Comparison of ENCODE assay signal across 13 cellular contexts in the genomic region with DNA sequence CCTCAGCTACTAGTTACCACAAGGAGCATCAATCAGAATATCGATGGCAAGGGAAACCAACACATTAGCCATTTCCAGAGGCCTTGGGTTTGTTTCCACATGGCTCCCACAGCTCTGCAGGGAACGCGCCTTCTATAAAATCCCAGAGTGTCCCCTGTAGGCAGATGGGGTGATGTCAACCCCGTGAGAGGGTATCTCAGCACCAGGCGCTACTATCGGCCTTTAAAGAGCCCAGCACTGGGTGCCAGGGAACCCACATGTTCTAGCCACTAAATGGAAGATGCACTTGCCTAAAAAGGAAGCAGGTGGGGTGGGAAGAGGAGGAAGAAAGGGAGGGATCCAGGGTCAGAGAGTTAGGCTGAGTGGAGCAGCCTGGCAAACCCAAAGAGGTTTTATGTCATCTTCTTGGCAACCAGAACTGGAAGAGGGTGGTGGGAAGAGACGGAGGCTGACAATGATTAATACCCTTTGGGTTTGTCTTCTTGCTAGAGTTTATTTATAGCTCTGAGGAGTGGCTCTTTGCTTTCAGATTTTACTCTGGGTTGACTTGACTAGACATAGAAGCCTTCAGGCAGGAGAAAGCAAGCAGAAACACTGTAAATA. TPM values are rescaled to one million over a fixed set of nuclear protein-coding genes. Genes with fewer than 3 reads are reported as not detected.
DNase-seq lines count a peak whose midpoint lies in the region; ATAC-seq and TF ChIP-seq lines count a peak whose summit lies in the region.
"Had no signal": no experiment of that assay in that cellular context is flagged by ENCODE, and none has a peak within 500 bp of the region (broad histone marks: within the 10 kb centered on the region; RNA-seq: fewer than 3 reads in every experiment).

No MANE protein-coding gene starts in this region.

- H3K9me3 ChIP-seq in mammary epithelial cell (replicated peaks; ENCODE audit: insufficient read depth, low read length), result no peaks in the 10 kb centered on the region
- H3K9me3 ChIP-seq in mucosa of descending colon, result no peaks in the 10 kb centered on the region
- no peaks in the 10 kb centered on the region for H3K9me3 ChIP-seq in thyroid gland
- H3K9me3 ChIP-seq: tibial nerve had no signal

- H3K4me1 Mint-ChIP-seq in HFFc6 (ENCODE audit: low read depth) (peaks cover 87% of the 10 kb centered on the region), T-cell (peaks cover 59 to 74% (median 61%) of the 10 kb centered on the region in 3 donors)

- H4K20me1 ChIP-seq in mammary epithelial cell (ENCODE audit: insufficient read depth, low read length), result no peaks in the 10 kb centered on the region

- no peak overlapping the region for H3K9ac ChIP-seq in mammary epithelial cell (ENCODE audit: insufficient read depth, low read length)

- in situ Hi-C loops in mammary epithelial cell (cut with MboI; ENCODE audit: low sequenced_read_pairs in 2 of 2), result no loop called here

- H3K27ac ChIP-seq in mammary epithelial cell (ENCODE audit: insufficient read depth, low read depth, low read length), result peak overlapping the region; percentile 53
- no peak overlapping the region for H3K27ac ChIP-seq in thyroid gland
- H3K27ac ChIP-seq: PC-9, tibial nerve had no signal

- peaks cover 2% of the 10 kb centered on the region; the same call in 1 of the 2 replicates for H3K27me3 Mint-ChIP-seq in HFFc6 (ENCODE audit: insufficient read depth)
- no peaks in the 10 kb centered on the region for H3K27me3 Mint-ChIP-seq in T-cell
- H3K27me3 Mint-ChIP-seq: activated T-cell treated with anti-CD3 and anti-CD28 coated beads, Interleukin-2, amount 50 U/mL, for 24 hours; IgD-negative memory B cell had no signal

- H3K36me3 ChIP-seq in mammary epithelial cell (ENCODE audit: insufficient read depth, low read length), result peaks cover 54% of the 10 kb centered on the region
- no peaks in the 10 kb centered on the region for H3K36me3 ChIP-seq in mucosa of descending colon (ENCODE audit: low read depth)
- peaks cover 9 to 35% of the 10 kb centered on the region in 2 donors for H3K36me3 ChIP-seq in thyroid gland

- H3K4me1 ChIP-seq in mammary epithelial cell (ENCODE audit: insufficient read depth, low read length) (peaks cover 45% of the 10 kb centered on the region), mucosa of descending colon (ENCODE audit: low read depth) (no peaks in the 10 kb centered on the region), thyroid gland (peaks cover 7 to 9% of the 10 kb centered on the region in 2 donors)

- dilution Hi-C loops in mammary epithelial cell (cut with HindIII; ENCODE audit: low sequenced_read_pairs), result no loop called here

- peaks cover 55% of the 10 kb centered on the region for H3K36me3 Mint-ChIP-seq in HFFc6 (ENCODE audit: low read depth)
- H3K36me3 Mint-ChIP-seq in T-cell, result peaks cover 78% of the 10 kb centered on the region

- DNase-seq in AG09309 (ENCODE audit: low read depth) (peak; percentile 52), HFFc6 (peak; percentile 69), mammary epithelial cell (peak; percentile 73), mucosa of descending colon (no peak), T-cell (no peak), cortex of kidney (lab: John Stamatoyannopoulos, UW) (no peak), thyroid gland (no peak)
- DNase-seq: activated T-cell treated with anti-CD3 and anti-CD28 coated beads, Interleukin-2, amount 50 U/mL, for 24 hours; NCI-H2107 had no signal

- POLR2A ChIA-PET in T-cell (lab: Charles Lee), result no interaction called here

- no peak for TF ChIP-seq CTCF in AG09309 (IDR thresholded peaks at IDR 0.05; ENCODE audit: control insufficient read depth, insufficient read depth, low read depth, low read length, missing control alignments)
- no peak for TF ChIP-seq CTCF in HFFc6 (IDR thresholded peaks at IDR 0.05)
- no peak for TF ChIP-seq CTCF in mammary epithelial cell (conservative IDR thresholded peaks at IDR 0.05 in 1 of 2, IDR thresholded peaks at IDR 0.05 in 1 of 2; ENCODE audit: extremely low read depth in 1 of 2, insufficient read depth in 1 of 2, low read depth in 1 of 2, low read length in 2 of 2)
- no peak for TF ChIP-seq CTCF in mucosa of descending colon (IDR thresholded peaks at IDR 0.05)
- no peak for TF ChIP-seq CTCF in thyroid gland (IDR thresholded peaks at IDR 0.05)

- no peak for TF ChIP-seq POLR2A in thyroid gland (IDR thresholded peaks at IDR 0.05)

- H3K4me2 ChIP-seq in mammary epithelial cell (ENCODE audit: insufficient read depth, low read depth, low read length), result peak overlapping the region; percentile 47
- H3K4me2 ChIP-seq: PC-9 had no signal

- CTCF ChIA-PET in mammary epithelial cell (lab: Charles Lee; ENCODE audit: low non-redundant PET) (interaction anchor here (0.7 kb wide), 1 partner anchor 34 kb away, joined by 7 read pairs; no protein-coding TSS in a partner anchor), T-cell (lab: Charles Lee) (no interaction called here)

- peak overlapping the region; percentile 63 for H3K4me3 Mint-ChIP-seq in HFFc6
- H3K4me3 Mint-ChIP-seq in T-cell, result no peak overlapping the region
- H3K4me3 Mint-ChIP-seq: activated T-cell treated with anti-CD3 and anti-CD28 coated beads, Interleukin-2, amount 50 U/mL, for 24 hours had no signal

- H3K27ac Mint-ChIP-seq in HFFc6, result peak overlapping the region; percentile 84
- no peak overlapping the region for H3K27ac Mint-ChIP-seq in T-cell

- intact Hi-C loops in mammary epithelial cell (cut with micrococcal nuclease) (loop anchor here (2.0 kb wide), 1 partner anchor 48 kb away; no protein-coding TSS in a partner anchor), mucosa of descending colon (cut with DNase I, micrococcal nuclease) (no loop called here), thyroid gland (cut with DNase I) (no loop called here)

- H3K27me3 ChIP-seq in mammary epithelial cell (ENCODE audit: insufficient read depth, low read length) (no peaks in the 10 kb centered on the region), thyroid gland (no peaks in the 10 kb centered on the region)
- H3K27me3 ChIP-seq: tibial nerve had no signal

- ATAC-seq in mucosa of descending colon (peak; percentile 24), T-cell (replicated peaks in 1 of 4) (no peak), GM18909 (IDR thresholded peaks at IDR 0.05; ENCODE audit: poor library complexity, unreplicated experiment) (no peak)

- H3K79me2 ChIP-seq in mammary epithelial cell (ENCODE audit: insufficient read depth, low read length), result peaks cover 85% of the 10 kb centered on the region

- H2AFZ ChIP-seq in mammary epithelial cell (ENCODE audit: low read depth, low read length), result no peak overlapping the region
- H2AFZ ChIP-seq: PC-9 had no signal

- no TSS peak for BruUV-seq in mammary epithelial cell (replicated peaks; lab: Mats Ljungman, UMichigan)

- no peak overlapping the region for H3K4me3 ChIP-seq in AG09309 (ENCODE audit: control insufficient read depth, low read depth, low read length)
- H3K4me3 ChIP-seq in mammary epithelial cell (replicated peaks in 1 of 3; ENCODE audit: insufficient read depth in 1 of 3, low read depth in 2 of 3, low read length in 3 of 3), result no peak overlapping the region
- no peak overlapping the region for H3K4me3 ChIP-seq in mucosa of descending colon
- H3K4me3 ChIP-seq in thyroid gland (replicated peaks in 1 of 3), result no peak overlapping the region
- H3K4me3 ChIP-seq: PC-9, tibial nerve had no signal

- WGBS in mammary epithelial cell (ENCODE audit: low coverage, missing lambda C conversion rate), result 62% methylated on average over 7 of the region's 7 CpGs
- 82 to 89% methylated on average over 7 of the region's 7 CpGs for WGBS in thyroid gland, 2 donors

- H3K9me3 Mint-ChIP-seq in HFFc6, result no peaks in the 10 kb centered on the region
- H3K9me3 Mint-ChIP-seq in T-cell, result no peaks in the 10 kb centered on the region
- H3K9me3 Mint-ChIP-seq: activated T-cell treated with anti-CD3 and anti-CD28 coated beads, Interleukin-2, amount 50 U/mL, for 24 hours; IgD-negative memory B cell had no signal

RNA-seq across cellular contexts. Expression of a gene that starts 19.9 kb away (rescaled TPM):
- 100 to 1,000 TPM; 116 to 144 (median 127) TPM for total RNA-seq in HFFc6 (2021; fragmentation: NEBNext Ultra II Directional; extraction: Animal tissue kit (Norgen Biotek cat#: 25700))
- total RNA-seq in mammary epithelial cell (100 to 1,000 TPM; 317 to 416 TPM), mucosa of descending colon (100 to 1,000 TPM; 170 to 255 (median 243) TPM), T-cell (100 to 1,000 TPM; 111 to 136 (median 133) TPM), thyroid gland (100 to 1,000 TPM; 149 to 242 (median 227) TPM)
- polyA plus RNA-seq in mammary epithelial cell, result 377 TPM
- 255 TPM for polyA minus RNA-seq in mammary epithelial cell

Comparison
In these comparisons a context has a peak if more than half of its experiments do, and no peak if none do; other contexts are left out.
1. DNase-seq: peak in AG09309 (single experiment), HFFc6 (single experiment) and mammary epithelial cell (single experiment); none in mucosa of descending colon (0 of 3), T-cell (0 of 34), cortex of kidney (single experiment) and thyroid gland (0 of 2).